Comparison of ENCODE assay signal across 35 cellular contexts in the genomic region with DNA sequence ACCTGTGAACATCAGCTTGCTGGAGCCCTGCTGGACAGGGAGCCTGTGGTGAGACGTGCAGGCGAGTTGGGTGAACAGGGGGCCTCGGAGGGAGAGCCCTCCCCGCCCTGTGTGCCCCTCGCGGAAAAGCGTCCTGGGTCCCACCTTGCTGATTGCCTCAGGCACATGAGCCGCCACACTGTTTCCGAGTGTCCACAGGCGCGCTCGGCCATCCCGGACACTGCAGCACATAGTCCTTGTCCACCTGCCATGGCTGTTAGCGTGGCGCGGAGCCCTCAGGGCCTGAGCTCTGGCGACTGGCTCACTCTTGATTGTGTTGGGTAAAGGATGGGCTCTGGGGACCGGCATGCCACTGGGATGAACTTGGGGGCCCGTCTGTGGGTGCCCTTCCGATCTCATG. TPM values are rescaled to one million over a fixed set of nuclear protein-coding genes. Genes with fewer than 3 reads are reported as not detected.
"Had no signal": no experiment of that assay in that cellular context is flagged by ENCODE, and none has a peak within 500 bp of the region (broad histone marks: within the 10 kb centered on the region; RNA-seq: fewer than 3 reads in every experiment).

No MANE protein-coding gene starts in this region.

- H3K9me3 Mint-ChIP-seq: activated B cell treated with CpG ODN at 0.5 μM for 24 hours; activated CD4-positive, alpha-beta memory T cell treated with anti-CD3 and anti-CD28 coated beads, Interleukin-2, amount 10 ng/mL, durations not matched to agents 7 days and 5 days; activated CD4-positive, alpha-beta T cell treated with anti-CD3 and anti-CD28 coated beads, Interleukin-2, amount 10 ng/mL, durations not matched to agents 24 days and 14 days; activated naive CD4-positive, alpha-beta T cell treated with anti-CD3 and anti-CD28 coated beads, Interleukin-2, amount 10 ng/mL, durations not matched to agents 7 days and 5 days; activated naive CD4-positive, alpha-beta T cell treated with anti-CD3 and anti-CD28 coated beads, Interleukin-2, amount 50 U/mL, for 24 hours; activated naive CD8-positive, alpha-beta T cell treated with anti-CD3 and anti-CD28 coated beads, Interleukin-2, amount 10 ng/mL, durations not matched to agents 7 days and 5 days; activated naive CD8-positive, alpha-beta T cell treated with anti-CD3 and anti-CD28 coated beads, Interleukin-2, amount 50 U/mL, for 24 hours; activated T-cell treated with anti-CD3 and anti-CD28 coated beads, Interleukin-2, amount 50 U/mL, for 24 hours; activated T-helper 2 cell treated with anti-CD3 and anti-CD28 coated beads, Interferon-gamma antibody, Interleukin-2, Interleukin-4, amounts not matched to agents 10 μg/mL and 5 μg/mL and 100 μg/mL, durations not matched to agents 14 hours and 24 hours and 36 hours; brain; central memory CD8-positive, alpha-beta T cell; T-helper 1 cell treated with Interleukin-12 subunit alpha and Interleukin-12 subunit beta and Interleukin-4 antibody, amounts not matched to agents 30 μg/mL and 1 μg/mL, for 36 hours; T-helper 2 cell treated with Interferon-gamma antibody and Interleukin-4, amounts not matched to agents 5 μg/mL and 100 μg/mL, for 36 hours had no signal

- H3K9me3 ChIP-seq: ascending aorta, colonic mucosa had no signal

- H3K27me3 Mint-ChIP-seq: activated B cell treated with CpG ODN at 0.5 μM for 24 hours; activated CD4-positive, alpha-beta memory T cell treated with anti-CD3 and anti-CD28 coated beads, Interleukin-2, amount 10 ng/mL, durations not matched to agents 7 days and 5 days; activated CD4-positive, alpha-beta T cell treated with anti-CD3 and anti-CD28 coated beads, Interleukin-2, amount 10 ng/mL, durations not matched to agents 24 days and 14 days; activated CD8-positive, alpha-beta memory T cell treated with anti-CD3 and anti-CD28 coated beads, Interleukin-2, amount 10 ng/mL, durations not matched to agents 7 days and 5 days; activated naive CD4-positive, alpha-beta T cell treated with anti-CD3 and anti-CD28 coated beads, Interleukin-2, amount 10 ng/mL, durations not matched to agents 7 days and 5 days; activated naive CD4-positive, alpha-beta T cell treated with anti-CD3 and anti-CD28 coated beads, Interleukin-2, amount 50 U/mL, for 24 hours; activated naive CD8-positive, alpha-beta T cell; activated naive CD8-positive, alpha-beta T cell treated with anti-CD3 and anti-CD28 coated beads, Interleukin-2, amount 10 ng/mL, durations not matched to agents 7 days and 5 days; activated naive CD8-positive, alpha-beta T cell treated with anti-CD3 and anti-CD28 coated beads, Interleukin-2, amount 50 U/mL, for 24 hours; activated T-cell treated with anti-CD3 and anti-CD28 coated beads, Interleukin-2, amount 50 U/mL, for 24 hours; brain; central memory CD8-positive, alpha-beta T cell had no signal

- H3K27ac ChIP-seq: ascending aorta, cardiac muscle cell, colonic mucosa, WERI-Rb-1 had no signal

- H3K36me3 Mint-ChIP-seq: activated CD8-positive, alpha-beta memory T cell treated with anti-CD3 and anti-CD28 coated beads, Interleukin-2, amount 10 ng/mL, durations not matched to agents 7 days and 5 days; activated naive CD4-positive, alpha-beta T cell treated with anti-CD3 and anti-CD28 coated beads, Interleukin-2, amount 10 ng/mL, durations not matched to agents 7 days and 5 days; activated naive CD4-positive, alpha-beta T cell treated with anti-CD3 and anti-CD28 coated beads, Interleukin-2, amount 50 U/mL, for 24 hours; activated naive CD8-positive, alpha-beta T cell; activated naive CD8-positive, alpha-beta T cell treated with anti-CD3 and anti-CD28 coated beads, Interleukin-2, amount 10 ng/mL, durations not matched to agents 7 days and 5 days had no signal

- H3K36me3 ChIP-seq: cardiac muscle cell, colonic mucosa had no signal

- H3K4me3 ChIP-seq: ascending aorta, cardiac muscle cell, colonic mucosa had no signal

- DNase-seq: activated B cell treated with CpG ODN at 0.5 μM for 24 hours; activated CD4-positive, alpha-beta memory T cell treated with anti-CD3 and anti-CD28 coated beads, Interleukin-2, amount 10 ng/mL, durations not matched to agents 7 days and 5 days; activated CD4-positive, alpha-beta T cell treated with anti-CD3 and anti-CD28 coated beads for 4 hours; activated CD4-positive, alpha-beta T cell treated with anti-CD3 and anti-CD28 coated beads, Interleukin-2, amount 10 ng/mL, durations not matched to agents 24 days and 14 days; activated CD4-positive, alpha-beta T cell treated with anti-CD3 and anti-CD28 coated beads, Interleukin-2, amount 50 U/mL, for 48 hours; activated CD4-positive, CD25-positive, alpha-beta regulatory T cell treated with anti-CD3 and anti-CD28 coated beads, Interleukin-2, amount 50 U/mL, for 72 hours; activated CD8-positive, alpha-beta memory T cell treated with anti-CD3 and anti-CD28 coated beads for 24 hours; activated CD8-positive, alpha-beta memory T cell treated with anti-CD3 and anti-CD28 coated beads, Interleukin-2, amount 10 ng/mL, durations not matched to agents 7 days and 5 days; activated CD8-positive, alpha-beta memory T cell treated with anti-CD3 and anti-CD28 coated beads, Interleukin-2, amount 50 U/mL, for 48 hours; activated CD8-positive, alpha-beta T cell treated with anti-CD3 and anti-CD28 coated beads, Interleukin-2, amount 10 ng/mL, durations not matched to agents 7 days and 5 days; activated effector memory CD4-positive, alpha-beta T cell treated with Interleukin-2 at 50 U/mL for 16 hours; activated gamma-delta T cell; activated naive CD4-positive, alpha-beta T cell treated with anti-CD3 and anti-CD28 coated beads, Interleukin-2, amount 10 ng/mL, durations not matched to agents 7 days and 5 days; activated naive CD4-positive, alpha-beta T cell treated with Interleukin-2 at 50 U/mL for 16 hours; activated naive CD8-positive, alpha-beta T cell treated with anti-CD3 and anti-CD28 coated beads, Interleukin-2, amount 10 ng/mL, durations not matched to agents 7 days and 5 days; activated naive CD8-positive, alpha-beta T cell treated with anti-CD3 and anti-CD28 coated beads, Interleukin-2, amount 50 U/mL, for 24 hours; activated T-cell treated with anti-CD3 and anti-CD28 coated beads, Interleukin-2, amount 50 U/mL, for 24 hours; activated T-cell treated with anti-CD3 and anti-CD28 coated beads, Interleukin-2, amount 50 U/mL, for 48 hours; amygdala; anterior cingulate cortex; caudate nucleus; cerebellar nuclear complex; colonic mucosa; T-helper 2 cell; T-helper 9 cell; WERI-Rb-1 had no signal

- H3K27me3 ChIP-seq: ascending aorta, cardiac muscle cell, colonic mucosa had no signal

- ATAC-seq: activated CD8-positive, alpha-beta memory T cell treated with anti-CD3 and anti-CD28 coated beads, Interleukin-2, amount 10 ng/mL, durations not matched to agents 7 days and 5 days; activated CD8-positive, alpha-beta T cell treated with anti-CD3 and anti-CD28 coated beads, Interleukin-2, amount 10 ng/mL, durations not matched to agents 7 days and 5 days; activated naive CD8-positive, alpha-beta T cell treated with anti-CD3 and anti-CD28 coated beads, Interleukin-2, amount 50 U/mL, for 24 hours had no signal

- H3K27ac Mint-ChIP-seq: activated B cell treated with CpG ODN at 0.5 μM for 24 hours; activated CD4-positive, alpha-beta memory T cell treated with anti-CD3 and anti-CD28 coated beads, Interleukin-2, amount 10 ng/mL, durations not matched to agents 7 days and 5 days; activated CD4-positive, alpha-beta T cell treated with anti-CD3 and anti-CD28 coated beads, Interleukin-2, amount 10 ng/mL, durations not matched to agents 24 days and 14 days; activated CD8-positive, alpha-beta memory T cell treated with anti-CD3 and anti-CD28 coated beads, Interleukin-2, amount 10 ng/mL, durations not matched to agents 7 days and 5 days; activated CD8-positive, alpha-beta T cell treated with anti-CD3 and anti-CD28 coated beads, Interleukin-2, amount 10 ng/mL, durations not matched to agents 7 days and 5 days; activated naive CD4-positive, alpha-beta T cell treated with anti-CD3 and anti-CD28 coated beads, Interleukin-2, amount 10 ng/mL, durations not matched to agents 7 days and 5 days; activated naive CD4-positive, alpha-beta T cell treated with anti-CD3 and anti-CD28 coated beads, Interleukin-2, amount 50 U/mL, for 24 hours; activated naive CD8-positive, alpha-beta T cell; activated naive CD8-positive, alpha-beta T cell treated with anti-CD3 and anti-CD28 coated beads, Interleukin-2, amount 10 ng/mL, durations not matched to agents 7 days and 5 days; activated naive CD8-positive, alpha-beta T cell treated with anti-CD3 and anti-CD28 coated beads, Interleukin-2, amount 50 U/mL, for 24 hours; activated T-cell treated with anti-CD3 and anti-CD28 coated beads, Interleukin-2, amount 50 U/mL, for 24 hours; activated T-helper 2 cell treated with anti-CD3 and anti-CD28 coated beads, Interferon-gamma antibody, Interleukin-2, Interleukin-4, amounts not matched to agents 10 μg/mL and 5 μg/mL and 100 μg/mL, durations not matched to agents 14 hours and 24 hours and 36 hours; T-helper 1 cell treated with Interleukin-12 subunit alpha and Interleukin-12 subunit beta and Interleukin-4 antibody, amounts not matched to agents 30 μg/mL and 1 μg/mL, for 36 hours; T-helper 2 cell treated with Interferon-gamma antibody and Interleukin-4, amounts not matched to agents 5 μg/mL and 100 μg/mL, for 36 hours had no signal

- H3K4me1 ChIP-seq: colonic mucosa had no signal

- H3K4me3 Mint-ChIP-seq: activated B cell treated with CpG ODN at 0.5 μM for 24 hours; activated CD4-positive, alpha-beta memory T cell treated with anti-CD3 and anti-CD28 coated beads, Interleukin-2, amount 10 ng/mL, durations not matched to agents 7 days and 5 days; activated CD4-positive, alpha-beta T cell treated with anti-CD3 and anti-CD28 coated beads, Interleukin-2, amount 10 ng/mL, durations not matched to agents 24 days and 14 days; activated CD8-positive, alpha-beta memory T cell treated with anti-CD3 and anti-CD28 coated beads, Interleukin-2, amount 10 ng/mL, durations not matched to agents 7 days and 5 days; activated CD8-positive, alpha-beta T cell treated with anti-CD3 and anti-CD28 coated beads, Interleukin-2, amount 10 ng/mL, durations not matched to agents 7 days and 5 days; activated naive CD4-positive, alpha-beta T cell treated with anti-CD3 and anti-CD28 coated beads, Interleukin-2, amount 10 ng/mL, durations not matched to agents 7 days and 5 days; activated naive CD4-positive, alpha-beta T cell treated with anti-CD3 and anti-CD28 coated beads, Interleukin-2, amount 50 U/mL, for 24 hours; activated naive CD8-positive, alpha-beta T cell; activated naive CD8-positive, alpha-beta T cell treated with anti-CD3 and anti-CD28 coated beads, Interleukin-2, amount 10 ng/mL, durations not matched to agents 7 days and 5 days; activated naive CD8-positive, alpha-beta T cell treated with anti-CD3 and anti-CD28 coated beads, Interleukin-2, amount 50 U/mL, for 24 hours; activated T-cell treated with anti-CD3 and anti-CD28 coated beads, Interleukin-2, amount 50 U/mL, for 24 hours; brain; central memory CD8-positive, alpha-beta T cell; T-helper 1 cell treated with Interleukin-12 subunit alpha and Interleukin-12 subunit beta and Interleukin-4 antibody, amounts not matched to agents 30 μg/mL and 1 μg/mL, for 36 hours; T-helper 2 cell treated with Interferon-gamma antibody and Interleukin-4, amounts not matched to agents 5 μg/mL and 100 μg/mL, for 36 hours had no signal

- H3K4me1 Mint-ChIP-seq: brain; central memory CD8-positive, alpha-beta T cell had no signal

RNA-seq across cellular contexts. Expression of a gene that starts 43.8 kb away (rescaled TPM):
- total RNA-seq: ascending aorta had no signal
